Comparison of ENCODE assay signal across 1 cellular context in the genomic region with DNA sequence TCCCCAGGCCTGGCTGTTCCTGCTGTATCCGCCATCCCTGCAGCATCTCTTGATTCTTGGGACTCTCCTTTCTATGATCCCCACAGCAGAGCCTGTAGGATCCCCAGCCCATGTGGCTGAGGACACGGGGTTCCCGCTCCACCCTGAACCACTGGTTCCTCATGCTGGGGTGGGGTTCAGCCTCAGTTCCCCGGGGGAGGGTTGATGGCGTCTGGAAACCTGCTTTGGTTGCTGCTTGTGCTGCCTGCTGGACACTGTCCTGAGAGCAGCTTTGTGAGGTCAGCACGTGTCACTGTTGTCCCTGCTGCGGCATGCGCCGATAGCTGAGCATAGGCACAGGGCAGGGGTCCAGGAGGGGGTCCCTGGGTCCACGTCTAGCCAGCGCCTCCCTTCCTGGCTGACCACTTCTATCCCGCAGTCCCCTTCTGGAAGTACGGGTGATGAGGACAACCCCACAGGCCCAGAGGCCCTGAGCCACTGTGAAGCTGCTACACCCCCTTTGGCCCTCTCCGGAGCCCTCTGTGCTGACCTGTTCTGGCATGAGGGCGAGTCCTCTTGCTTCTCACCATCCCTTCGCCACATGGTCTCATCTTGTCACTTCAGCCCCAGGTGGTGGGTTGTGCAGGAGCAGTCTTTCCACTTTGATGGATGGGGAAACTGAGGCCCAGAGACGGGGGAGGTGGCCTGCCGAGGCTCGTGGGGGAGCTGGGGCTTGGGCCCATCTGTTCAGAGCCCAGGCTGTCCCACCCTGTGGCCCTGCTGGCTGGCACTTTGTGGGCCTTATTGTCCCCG.
TF ChIP-seq lines count a peak whose summit lies in the region.

No MANE protein-coding gene starts in this region.

TF ChIP-seq in liver, 16 proteins besides CTCF, POLR2A, EP300 and RAD21:
- TF ChIP-seq EGR1 (IDR thresholded peaks at IDR 0.05; ENCODE audit: low read depth in 2 of 2) = no peak
- TF ChIP-seq HNF4A (conservative IDR thresholded peaks at IDR 0.05) = no peak
- TF ChIP-seq, protein P1, sequence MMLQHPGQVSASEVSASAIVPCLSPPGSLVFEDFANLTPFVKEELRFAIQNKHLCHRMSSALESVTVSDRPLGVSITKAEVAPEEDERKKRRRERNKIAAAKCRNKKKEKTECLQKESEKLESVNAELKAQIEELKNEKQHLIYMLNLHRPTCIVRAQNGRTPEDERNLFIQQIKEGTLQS (IDR thresholded peaks at IDR 0.05) = no peak
- no peak for TF ChIP-seq SP1 (IDR thresholded peaks at IDR 0.05)
- no peak for TF ChIP-seq RXRA (IDR thresholded peaks at IDR 0.05)
- TF ChIP-seq, protein P2, sequence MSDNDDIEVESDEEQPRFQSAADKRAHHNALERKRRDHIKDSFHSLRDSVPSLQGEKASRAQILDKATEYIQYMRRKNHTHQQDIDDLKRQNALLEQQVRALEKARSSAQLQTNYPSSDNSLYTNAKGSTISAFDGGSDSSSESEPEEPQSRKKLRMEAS (IDR thresholded peaks at IDR 0.05) = no peak
- TF ChIP-seq FOXA2 (IDR thresholded peaks at IDR 0.05) = no peak
